8 cellular contexts compared by ENCODE assay signal in the genomic region with DNA sequence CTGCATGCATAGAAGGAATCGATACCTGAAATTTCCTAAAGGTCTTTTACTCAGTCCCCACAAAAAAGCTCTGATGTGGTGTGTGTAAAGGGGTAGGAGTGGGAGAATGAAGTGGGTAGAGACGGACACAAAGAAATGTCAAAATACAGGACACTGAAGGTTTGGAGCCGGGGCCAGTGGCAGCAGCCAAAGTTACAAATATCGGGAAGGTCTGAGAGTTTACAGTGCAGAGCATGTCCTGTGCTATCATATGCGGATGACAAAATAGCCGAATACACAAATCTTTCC. TPM values are rescaled to one million over a fixed set of nuclear protein-coding genes. Genes with fewer than 3 reads are reported as not detected.
DNase-seq lines count a peak whose midpoint lies in the region; ATAC-seq and TF ChIP-seq lines count a peak whose summit lies in the region.

No MANE protein-coding gene starts in this region.

- no peaks in the 10 kb centered on the region for H3K9me2 ChIP-seq in PC-9 (ENCODE audit: insufficient read depth)

- POLR2A ChIA-PET in PC-9 (lab: Charles Lee; ENCODE audit: unreplicated experiment) = no interaction called here

- intact Hi-C loops in PC-9 (cut with micrococcal nuclease; ENCODE audit: unreplicated experiment) = no loop called here

- ATAC-seq in GM21390 (IDR thresholded peaks at IDR 0.05; ENCODE audit: unreplicated experiment) (peak; percentile 5), GM21576 (IDR thresholded peaks at IDR 0.05; ENCODE audit: unreplicated experiment) (no peak), GM21423 (IDR thresholded peaks at IDR 0.05; ENCODE audit: unreplicated experiment) (no peak)

- H2AFZ ChIP-seq in PC-9 = peak overlapping the region; percentile 92

- DNase-seq in PC-9 (no peak), fibroblast of the aortic adventitia (ENCODE audit: low read depth) (no peak), iPS-NIHi7 (ENCODE audit: extremely low spot score) (no peak), NCI-H128 (lab: John Stamatoyannopoulos, UW; ENCODE audit: unreplicated experiment) (no peak)

- no peaks in the 10 kb centered on the region for H3K27me3 ChIP-seq in PC-9 (ENCODE audit: insufficient read depth, low read depth)
- no peaks in the 10 kb centered on the region for H3K27me3 ChIP-seq in skeletal muscle tissue (ENCODE audit: control insufficient read depth in 3 of 3, insufficient read depth in 3 of 3, low read length in 3 of 3)

- no peaks in the 10 kb centered on the region for H4K20me1 ChIP-seq in PC-9 (ENCODE audit: insufficient read depth)

- no peaks in the 10 kb centered on the region for H3K36me3 ChIP-seq in PC-9 (ENCODE audit: low read depth)
- no peaks in the 10 kb centered on the region for H3K36me3 ChIP-seq in skeletal muscle tissue (ENCODE audit: control insufficient read depth in 3 of 3, insufficient read depth in 3 of 3, low read length in 3 of 3)

- peak overlapping the region; percentile 94 for H3K4me2 ChIP-seq in PC-9

- CTCF ChIA-PET in PC-9 (lab: Charles Lee) = no interaction called here

- H3K4me3 ChIP-seq in PC-9 (peak overlapping the region; percentile 71), fibroblast of the aortic adventitia (ENCODE audit: low read depth, low read length) (peak overlapping the region; percentile 71), skeletal muscle tissue (ENCODE audit: low read length in 3 of 3) (peak overlapping the region; percentile 92 to 99 (median 92))

- H3K79me2 ChIP-seq in PC-9 (ENCODE audit: low read depth) = peaks cover 40% of the 10 kb centered on the region

- TF ChIP-seq CTCF in PC-9 (conservative IDR thresholded peaks at IDR 0.05) (no peak), fibroblast of the aortic adventitia (IDR thresholded peaks at IDR 0.05; ENCODE audit: insufficient read depth, low read length) (no peak)

- H3K27ac ChIP-seq in PC-9 = peak overlapping the region; percentile 48
- H3K27ac ChIP-seq in skeletal muscle tissue (ENCODE audit: low read depth, low read length) = peak overlapping the region; percentile 88

- peaks cover 6% of the 10 kb centered on the region; the same call in 1 of the 2 replicates for H3F3A ChIP-seq in PC-9 (ENCODE audit: insufficient read depth, low read depth)

- peak overlapping the region; percentile 77 to 92 (median 81) for H3K9ac ChIP-seq in skeletal muscle tissue (ENCODE audit: low read depth in 1 of 3, low read length in 3 of 3)

- TSS peak; percentile 98 for BruUV-seq in PC-9 (replicated peaks; lab: Mats Ljungman, UMichigan)

- H3K9me3 ChIP-seq in PC-9 (ENCODE audit: insufficient read depth, low read depth) (no peaks in the 10 kb centered on the region), skeletal muscle tissue (ENCODE audit: control insufficient read depth in 3 of 3, low read length in 3 of 3) (no peaks in the 10 kb centered on the region)

- H3K4me1 ChIP-seq in PC-9 (replicated peaks; ENCODE audit: insufficient read depth) (peaks cover 27% of the 10 kb centered on the region), skeletal muscle tissue (ENCODE audit: control insufficient read depth in 3 of 3, insufficient read depth in 3 of 3, low read length in 3 of 3) (peaks cover 2 to 12% (median 10%) of the 10 kb centered on the region in 3 donors)

RNA-seq across cellular contexts. Expression of gene PPP1R21, which starts 0.5 kb away (rescaled TPM):
- 16.2 and 20.0 TPM in 2 replicates for total RNA-seq in PC-9 (2021)
- 21.9 and 52.3 TPM in 2 replicates for total RNA-seq in fibroblast of the aortic adventitia (ENCODE audit: low replicate concordance)
- total RNA-seq in skeletal muscle tissue = 29.2 TPM
